In the genomic region with DNA sequence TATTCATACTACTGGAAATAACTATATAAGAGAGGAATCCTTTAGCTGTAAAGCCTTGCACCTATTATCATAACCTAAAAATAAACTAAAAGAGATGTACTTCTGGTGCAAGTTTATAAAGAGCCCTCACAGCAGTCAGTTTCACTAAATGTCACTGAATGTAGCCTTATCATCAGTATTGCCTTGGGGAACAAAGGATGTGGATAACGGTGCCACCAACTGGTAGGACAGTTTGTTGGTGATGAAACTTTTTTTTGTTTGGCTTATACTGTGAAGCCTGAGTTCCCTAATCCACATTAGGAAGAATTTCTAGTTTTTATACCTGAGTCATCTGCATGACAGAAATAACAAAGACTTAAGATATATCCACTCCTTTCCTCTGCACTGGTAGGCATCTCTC, we compare ENCODE assay signal across 9 cellular contexts.
DNase-seq lines count a peak whose midpoint lies in the region; ATAC-seq, FAIRE-seq and TF ChIP-seq lines count a peak whose summit lies in the region.
"Had no signal": no experiment of that assay in that cellular context is flagged by ENCODE, and none has a peak within 500 bp of the region (broad histone marks: within the 10 kb centered on the region; RNA-seq: fewer than 3 reads in every experiment).

No MANE protein-coding gene starts in this region.

- RAD21 ChIA-PET in GM12878 (lab: Charles Lee; ENCODE audit: unreplicated experiment) = interaction anchor here (1.8 kb wide), 1 partner anchor 143 kb away, joined by 3 read pairs; no protein-coding TSS in a partner anchor

- H3K36me3 Mint-ChIP-seq in nephron (ENCODE audit: low read depth) = no peaks in the 10 kb centered on the region
- H3K36me3 Mint-ChIP-seq in activated CD4-positive, alpha-beta memory T cell treated with anti-CD3 and anti-CD28 coated beads, Interleukin-2, amount 10 ng/mL, durations not matched to agents 7 days and 5 days (ENCODE audit: low read depth) = no peaks in the 10 kb centered on the region

- H4K20me1 ChIP-seq in GM12878 (ENCODE audit: control insufficient read depth, insufficient read depth) = no peaks in the 10 kb centered on the region

- H2AFZ ChIP-seq in GM12878 (ENCODE audit: control insufficient read depth, low read depth, low read length) = no peak overlapping the region

- SMC1A ChIA-PET in GM12878 (lab: Charles Lee; ENCODE audit: uncharacterized antibody, unreplicated experiment) = interaction anchor here (1.0 to 2.8 kb wide), 8 partner anchors 23 to 374 kb away, joined by 3 to 9 read pairs (median 4); no protein-coding TSS in a partner anchor

- H3K9me3 ChIP-seq in GM12878 (replicated peaks; ENCODE audit: control insufficient read depth, insufficient read depth, low read length) = no peaks in the 10 kb centered on the region

- TF ChIP-seq POLR2A in NB4 (IDR thresholded peaks at IDR 0.05; ENCODE audit: extremely low read depth, insufficient read length) (no peak), GM12878 (IDR thresholded peaks at IDR 0.05; ENCODE audit: low read depth, low read length) (no peak)

- peak; percentile 86 for ATAC-seq in GM12878

- H3K4me1 Mint-ChIP-seq in nephron = peaks cover 15% of the 10 kb centered on the region
- H3K4me1 Mint-ChIP-seq in activated CD4-positive, alpha-beta memory T cell treated with anti-CD3 and anti-CD28 coated beads, Interleukin-2, amount 10 ng/mL, durations not matched to agents 7 days and 5 days = no peaks in the 10 kb centered on the region

- H3K4me3 ChIP-seq in NB4 (ENCODE audit: low read depth, low read length) (no peak overlapping the region), GM12878 (no peak overlapping the region)

- no peak overlapping the region for H3K4me2 ChIP-seq in GM12878 (ENCODE audit: control insufficient read depth, insufficient read depth)

- intact Hi-C loops in GM12878 (cut with micrococcal nuclease; ENCODE audit: unreplicated experiment) = loop anchor here (5.0 kb wide), 2 partner anchors 374 to 479 kb away; no protein-coding TSS in a partner anchor

- TF ChIP-seq RAD21 in GM12878 (IDR thresholded peaks at IDR 0.05; ENCODE audit: insufficient read depth, low read depth, low read length) = peak; percentile 64

- no peaks in the 10 kb centered on the region for H3K27me3 Mint-ChIP-seq in nephron (ENCODE audit: low read depth)
- H3K27me3 Mint-ChIP-seq in activated CD4-positive, alpha-beta memory T cell treated with anti-CD3 and anti-CD28 coated beads, Interleukin-2, amount 10 ng/mL, durations not matched to agents 7 days and 5 days = peaks cover 2% of the 10 kb centered on the region

- BruUV-seq in GM12878 (replicated peaks; lab: Mats Ljungman, UMichigan) = no TSS peak

- no peaks in the 10 kb centered on the region for H3K4me1 ChIP-seq in GM12878 (ENCODE audit: control insufficient read depth, insufficient read depth, low read length)

- CTCF ChIA-PET in GM12878 (lab: Yijun Ruan, JAX) = interaction anchor here (0.5 to 2.4 kb wide), 6 partner anchors 9 to 476 kb away, joined by 3 to 14 read pairs (median 4); no protein-coding TSS in a partner anchor
- CTCF ChIA-PET in activated CD4-positive, alpha-beta memory T cell treated with anti-CD3 and anti-CD28 coated beads, Interleukin-2, amount 10 ng/mL, durations not matched to agents 7 days and 5 days (lab: Charles Lee) = no interaction called here

- H3K36me3 ChIP-seq in GM12878 (ENCODE audit: control insufficient read depth in 2 of 2, insufficient read depth in 2 of 2, low read length in 1 of 2) = no peaks in the 10 kb centered on the region

- no peaks in the 10 kb centered on the region for H3K27me3 ChIP-seq in GM12878 (replicated peaks in 1 of 2; ENCODE audit: control insufficient read depth in 2 of 2, insufficient read depth in 2 of 2, low read length in 1 of 2)

- no peaks in the 10 kb centered on the region for H3K79me2 ChIP-seq in GM12878 (ENCODE audit: control insufficient read depth, insufficient read depth, low read length)

- no peaks in the 10 kb centered on the region for H3K9me3 Mint-ChIP-seq in nephron
- no peaks in the 10 kb centered on the region for H3K9me3 Mint-ChIP-seq in activated CD4-positive, alpha-beta memory T cell treated with anti-CD3 and anti-CD28 coated beads, Interleukin-2, amount 10 ng/mL, durations not matched to agents 7 days and 5 days

- no peak overlapping the region for H3K27ac ChIP-seq in GM12878 (ENCODE audit: control insufficient read depth, insufficient read depth)

- H3K4me3 Mint-ChIP-seq in nephron = no peak overlapping the region
- H3K4me3 Mint-ChIP-seq in activated CD4-positive, alpha-beta memory T cell treated with anti-CD3 and anti-CD28 coated beads, Interleukin-2, amount 10 ng/mL, durations not matched to agents 7 days and 5 days = no peak overlapping the region

- no peak for FAIRE-seq in GM12878 (lab: Jason Lieb, UNC)
- no peak for FAIRE-seq in frontal cortex (lab: Jason Lieb, UNC)
- FAIRE-seq: A204.1 had no signal

- DNase-seq in DMS153 treated with DMSO at 0.1 percent for 48 hours (lab: John Stamatoyannopoulos, UW; ENCODE audit: unreplicated experiment) (peak; percentile 28), DMS153 (lab: John Stamatoyannopoulos, UW) (no peak), NB4 (ENCODE audit: low read depth) (peak; percentile 36), GM12878 (ENCODE audit: low read depth, low spot score) (no peak), frontal cortex (ENCODE audit: low spot score in 2 of 2) (no peak)
- DNase-seq in stimulated activated CD4-positive, alpha-beta T cell treated with anti-CD3 and anti-CD28 coated beads, Interleukin-1b, Interleukin-23, amount 100 ng/mL, for 48 hours = no peak
- no peak for DNase-seq in activated CD4-positive, alpha-beta memory T cell treated with anti-CD3 and anti-CD28 coated beads, Interleukin-2, amount 10 ng/mL, durations not matched to agents 7 days and 5 days

- 0% methylated on average over 1 of the region's 1 CpG for WGBS in GM12878 (ENCODE audit: insufficient coverage, insufficient replicate concordance, low lambda C conversion rate, missing lambda C conversion rate)

- TF ChIP-seq EP300 in GM12878 (IDR thresholded peaks at IDR 0.05; ENCODE audit: borderline replicate concordance in 1 of 2, control insufficient read depth in 1 of 2, low read depth in 2 of 2, low read length in 2 of 2) = no peak

- H3K9ac ChIP-seq in GM12878 (ENCODE audit: control insufficient read depth, insufficient read depth, low read length) = no peak overlapping the region

- POLR2A ChIA-PET in GM12878 (lab: Charles Lee) = no interaction called here
- POLR2A ChIA-PET in activated CD4-positive, alpha-beta memory T cell treated with anti-CD3 and anti-CD28 coated beads, Interleukin-2, amount 10 ng/mL, durations not matched to agents 7 days and 5 days (lab: Charles Lee) = no interaction called here

- H3K27ac Mint-ChIP-seq in nephron = peak overlapping the region in 2 of 3 experiments; percentile 9 to 78
- H3K27ac Mint-ChIP-seq in activated CD4-positive, alpha-beta memory T cell treated with anti-CD3 and anti-CD28 coated beads, Interleukin-2, amount 10 ng/mL, durations not matched to agents 7 days and 5 days = no peak overlapping the region

- peak; percentile 28 for TF ChIP-seq CTCF in NB4 (IDR thresholded peaks at IDR 0.05; ENCODE audit: low read depth, low read length)
- peak; percentile 32 to 63 (median 43); a peak in 5 of 6 replicates for TF ChIP-seq CTCF in GM12878 (IDR thresholded peaks at IDR 0.05 in 2 of 3, conservative IDR thresholded peaks at IDR 0.05 in 1 of 3; ENCODE audit: control insufficient read depth in 2 of 3, extremely low read depth in 1 of 3, insufficient read depth in 1 of 3, low read depth in 3 of 3, low read length in 3 of 3)
- peak in 1 of 3 experiments; percentile 16 for TF ChIP-seq CTCF in nephron (IDR thresholded peaks at IDR 0.05; ENCODE audit: unreplicated experiment in 3 of 3)

- in situ Hi-C loops in GM12878 (cut with MboI) = no loop called here

TF ChIP-seq in GM12878, 131 proteins besides CTCF, POLR2A, EP300 and RAD21:
- TF ChIP-seq SMC3 (IDR thresholded peaks at IDR 0.05; ENCODE audit: borderline replicate concordance, low read length) (peak; percentile 50; the same call in 1 of the 2 replicates), SRF (IDR thresholded peaks at IDR 0.05; ENCODE audit: low read depth in 2 of 2, low read length in 2 of 2) (no peak)
TF ChIP-seq in GM12878: peak in this region for 1.

Comparison
In these comparisons a context has a peak if more than half of its experiments do, and no peak if none do; other contexts are left out.
1. DNase-seq: peak in DMS153 treated with DMSO at 0.1 percent for 48 hours (single experiment) and NB4 (single experiment); none in DMS153 (single experiment), GM12878 (single experiment), stimulated activated CD4-positive, alpha-beta T cell treated with anti-CD3 and anti-CD28 coated beads, Interleukin-1b, Interleukin-23, amount 100 ng/mL, for 48 hours (single experiment), frontal cortex (0 of 2) and activated CD4-positive, alpha-beta memory T cell treated with anti-CD3 and anti-CD28 coated beads, Interleukin-2, amount 10 ng/mL, durations not matched to agents 7 days and 5 days (single experiment).